Comparison of ENCODE assay signal across 8 cellular contexts in the genomic region with DNA sequence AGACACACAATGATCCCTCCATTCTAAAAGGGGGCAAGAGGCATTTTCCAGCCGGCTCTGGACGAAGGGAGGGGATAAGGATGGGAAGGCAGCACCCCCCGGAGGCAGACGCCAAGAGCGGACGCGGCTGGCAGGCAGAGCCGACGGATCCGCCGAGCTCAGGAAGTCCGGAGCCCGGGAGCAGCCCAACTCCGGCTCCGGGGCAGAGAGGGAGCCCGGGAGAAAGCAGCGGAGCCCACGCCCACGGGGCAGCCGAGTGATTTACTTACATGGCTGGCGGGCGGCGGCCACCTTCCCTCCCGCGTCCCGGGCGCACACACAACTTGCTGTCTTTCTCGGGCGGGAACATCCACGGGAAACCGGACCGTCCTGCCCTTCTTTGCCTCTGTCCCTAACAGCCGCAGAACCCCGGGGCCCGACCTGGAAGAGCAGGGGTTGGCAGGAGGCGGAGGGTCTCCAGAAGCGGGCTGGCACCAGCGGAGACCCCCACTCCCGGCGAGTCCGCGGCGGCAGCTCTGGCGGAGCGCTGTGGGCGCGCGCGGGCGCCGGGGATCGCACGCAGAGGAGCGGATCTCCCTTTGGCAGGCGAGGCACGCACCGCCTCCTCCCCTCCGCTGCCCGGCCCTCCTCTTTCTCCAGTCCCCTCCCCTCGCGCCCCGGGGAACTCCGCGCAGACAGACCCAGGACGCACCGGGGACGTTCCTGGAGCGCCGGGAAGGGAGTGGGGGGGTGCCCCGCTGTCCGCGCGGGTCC. TPM values are rescaled to one million over a fixed set of nuclear protein-coding genes. Genes with fewer than 3 reads are reported as not detected.
DNase-seq lines count a peak whose midpoint lies in the region; ATAC-seq, FAIRE-seq and TF ChIP-seq lines count a peak whose summit lies in the region.

A gene (minus strand): TSS at position 580 of the 753 bp plus-strand sequence.

- H3K4me1 ChIP-seq in astrocyte (ENCODE audit: insufficient read depth, low read length) (peaks cover 20% of the 10 kb centered on the region), right cardiac atrium (ENCODE audit: control insufficient read depth, insufficient read depth, low read length) (peaks cover 3% of the 10 kb centered on the region), psoas muscle (peaks cover 4% of the 10 kb centered on the region)

- peaks cover 1% of the 10 kb centered on the region for H3K36me3 Mint-ChIP-seq in astrocyte (ENCODE audit: low read depth, unreplicated experiment)

- H3K27ac ChIP-seq in astrocyte (ENCODE audit: low read depth, low read length): peak within 1 kb of the TSS; percentile 87
- H3K27ac ChIP-seq in right cardiac atrium (ENCODE audit: low read length): peak within 1 kb of the TSS; percentile 90
- H3K27ac ChIP-seq in psoas muscle: peak within 1 kb of the TSS; percentile 74

- no peaks in the 10 kb centered on the region for H3K9me3 Mint-ChIP-seq in astrocyte (ENCODE audit: unreplicated experiment)

- H3K36me3 ChIP-seq in H7 (replicated peaks; ENCODE audit: control insufficient read depth, insufficient read depth, low read length): no peaks in the 10 kb centered on the region
- H3K36me3 ChIP-seq in MG63: peaks cover 24% of the 10 kb centered on the region
- no peaks in the 10 kb centered on the region for H3K36me3 ChIP-seq in astrocyte (ENCODE audit: insufficient read depth, low read length)
- H3K36me3 ChIP-seq in psoas muscle (ENCODE audit: insufficient read depth in 1 of 2, low read depth in 1 of 2): no peaks in the 10 kb centered on the region

- WGBS in right cardiac atrium: under 1% methylated on average over 73 of the region's 73 CpGs
- 0% methylated on average over 33 to 73 of the region's 73 CpGs for WGBS in psoas muscle, 3 donors

- H3K27ac Mint-ChIP-seq in astrocyte (ENCODE audit: unreplicated experiment): peak within 1 kb of the TSS; percentile 94

- ATAC-seq in right cardiac atrium (peak; percentile 98), psoas muscle (peak; percentile 82 to 93 (median 90))

- peak within 1 kb of the TSS; percentile 92 for H3K9ac ChIP-seq in astrocyte (ENCODE audit: low read length)

- H4K20me1 ChIP-seq in astrocyte (ENCODE audit: insufficient read depth, low read length): no peaks in the 10 kb centered on the region

- peak within 1 kb of the TSS; percentile 92 for H3K4me3 Mint-ChIP-seq in astrocyte (ENCODE audit: unreplicated experiment)

- TF ChIP-seq CTCF in astrocyte (IDR thresholded peaks at IDR 0.05; ENCODE audit: insufficient read depth, low read depth, low read length): no peak
- no peak for TF ChIP-seq CTCF in psoas muscle (IDR thresholded peaks at IDR 0.05)

- intact Hi-C loops in right cardiac atrium (cut with DNase I): loop anchor here (5.0 to 10.0 kb wide), 5 partner anchors 75 to 328 kb away; no protein-coding TSS in a partner anchor
- intact Hi-C loops in psoas muscle (cut with DNase I): no loop called here

- peaks cover 31% of the 10 kb centered on the region for H3K79me2 ChIP-seq in astrocyte (ENCODE audit: insufficient read depth, low read length)

- in situ Hi-C loops in G401 (cut with HindIII; ENCODE audit: low sequenced_read_pairs): no loop called here

- H3K27me3 Mint-ChIP-seq in astrocyte (ENCODE audit: low read depth, unreplicated experiment): no peaks in the 10 kb centered on the region

- H3K4me1 Mint-ChIP-seq in astrocyte (ENCODE audit: low read depth, unreplicated experiment): peaks cover 27% of the 10 kb centered on the region

- no peaks in the 10 kb centered on the region for H3K9me3 ChIP-seq in MG63
- H3K9me3 ChIP-seq in astrocyte (ENCODE audit: insufficient read depth, low read depth, low read length): no peaks in the 10 kb centered on the region
- H3K9me3 ChIP-seq in right cardiac atrium (ENCODE audit: control insufficient read depth, low read length): no peaks in the 10 kb centered on the region
- no peaks in the 10 kb centered on the region for H3K9me3 ChIP-seq in psoas muscle

- H3K4me3 ChIP-seq in H7 (ENCODE audit: insufficient read depth, low read depth, low read length): peak within 1 kb of the TSS; percentile 81
- H3K4me3 ChIP-seq in MG63: peak within 1 kb of the TSS; percentile 100
- H3K4me3 ChIP-seq in astrocyte (ENCODE audit: insufficient read depth, low read depth, low read length): peak within 1 kb of the TSS; percentile 72
- peak within 1 kb of the TSS; percentile 55 for H3K4me3 ChIP-seq in right cardiac atrium (ENCODE audit: low read length)
- peak within 1 kb of the TSS; percentile 85 for H3K4me3 ChIP-seq in psoas muscle

- H2AFZ ChIP-seq in astrocyte (ENCODE audit: low read depth, low read length): peak within 1 kb of the TSS; percentile 91

- peak; percentile 84 for DNase-seq in G401 (ENCODE audit: low spot score)
- peak; percentile 90 for DNase-seq in H7
- peak; percentile 90 for DNase-seq in MG63
- DNase-seq in SW480 (ENCODE audit: low spot score): peak; percentile 78
- peak; percentile 75 for DNase-seq in astrocyte (ENCODE audit: low read depth)
- DNase-seq in right cardiac atrium: peak; percentile 89 to 95 (median 94)
- DNase-seq in psoas muscle: peak; percentile 86 to 87
- no peak for DNase-seq in NCI-H187 treated with DMSO at 0.1 percent for 48 hours (lab: John Stamatoyannopoulos, UW)

- FAIRE-seq in astrocyte (lab: Jason Lieb, UNC): no peak

- H3K27me3 ChIP-seq in H7 (ENCODE audit: control insufficient read depth, insufficient read depth, low read length) (peaks cover 18% of the 10 kb centered on the region), MG63 (no peaks in the 10 kb centered on the region), astrocyte (ENCODE audit: insufficient read depth, low read length) (no peaks in the 10 kb centered on the region), right cardiac atrium (ENCODE audit: control insufficient read depth, insufficient read depth) (no peaks in the 10 kb centered on the region), psoas muscle (ENCODE audit: insufficient read depth in 3 of 3, low read length in 2 of 3) (peaks cover 0 to 21% (median 0%) of the 10 kb centered on the region in 3 donors)

- H3K4me2 ChIP-seq in astrocyte (ENCODE audit: low read length): peak within 1 kb of the TSS; percentile 91

RNA-seq across cellular contexts. Expression of the gene that starts here (rescaled TPM):
- total RNA-seq in G401 (2014; rRNA removed; shearing (Covaris generic)): not detected in 2 replicates
- 2.7 and 4.6 TPM in 2 replicates for total RNA-seq in H7 (2014; rRNA removed; shearing (Covaris generic))
- 71.5 and 77.5 TPM in 2 replicates for total RNA-seq in MG63 (2014; rRNA removed; shearing (Covaris generic); ENCODE audit: low replicate concordance)
- total RNA-seq in astrocyte (29.5 and 31.4 TPM in 2 replicates), right cardiac atrium (10 to 100 TPM; 54.0 to 65.3 (median 56.4) TPM), psoas muscle (10 to 100 TPM; 16.1 to 35.8 (median 20.5) TPM)
- polyA plus RNA-seq in right cardiac atrium (66.8 TPM), psoas muscle (10 to 100 TPM; 15.0 to 17.3 (median 17.0) TPM)

Comparison
In these comparisons a context has a peak if more than half of its experiments do, and no peak if none do; other contexts are left out.
1. Peak in DNase-seq in G401; RNA of the gene not detected or under 1 TPM.
2. intact Hi-C loops: an anchor here in right cardiac atrium (5.0 to 10.0 kb wide); none called in psoas muscle.